ENCODE assay signal across 12 cellular contexts in genomic region chr1:118937413-118937812, GRCh38. TPM values are rescaled to one million over a fixed set of nuclear protein-coding genes. Genes with fewer than 3 reads are reported as not detected.
"Had no signal": no experiment of that assay in that cellular context is flagged by ENCODE, and none has a peak within 500 bp of the region (broad histone marks: within the 10 kb centered on the region; RNA-seq: fewer than 3 reads in every experiment).

No MANE protein-coding gene starts in this region.

- H3K4me3 Mint-ChIP-seq: GM23338, H9, HFFc6 had no signal

- H3K4me2 ChIP-seq: GM23338 had no signal

- ATAC-seq: GM23338, HCT116 had no signal

- H3K4me3 ChIP-seq: GM23248, GM23338, HAP-1 had no signal

- H3K27ac ChIP-seq: GM23248 had no signal

- H3K27ac Mint-ChIP-seq: GM23338, H9, HFFc6 had no signal

- FAIRE-seq: H1, H54 had no signal

- H3K4me1 ChIP-seq: HAP-1 had no signal

- H3K9me3 Mint-ChIP-seq: GM23338, H9, HFFc6 had no signal

- H3K36me3 ChIP-seq: HAP-1 had no signal

- H2AFZ ChIP-seq: GM23248, GM23338 had no signal

- DNase-seq: GM23248, GOT3, H7, H9, HCEC 1CT, HFFc6 had no signal

- H3K9ac ChIP-seq: GM23248 had no signal

- H3K9me3 ChIP-seq: HAP-1 had no signal

RNA-seq across cellular contexts. Expression of gene TBX15, which starts 50.7 kb away (rescaled TPM):
- total RNA-seq: H4 had no signal
- polyA plus RNA-seq: GM23338 had no signal
